ENCODE assay signal across 13 cellular contexts in the genomic region with DNA sequence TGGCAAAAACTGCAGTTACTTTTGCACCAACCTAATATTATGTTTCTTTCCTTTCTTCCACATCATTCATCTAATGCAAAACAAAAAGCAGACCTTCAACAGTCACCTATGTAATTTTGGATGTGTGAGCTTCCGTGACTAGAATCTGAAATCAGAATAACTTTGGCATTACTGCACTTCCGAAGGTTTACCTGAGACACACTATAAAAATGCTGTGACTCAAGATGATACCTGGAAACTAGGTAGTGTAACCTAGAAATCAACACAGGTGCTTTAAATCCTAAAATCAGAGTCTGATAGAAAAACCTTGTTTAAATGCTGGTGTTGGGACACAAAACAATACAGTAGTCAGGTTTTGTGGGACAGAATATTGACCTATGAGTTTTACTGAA. TPM values are rescaled to one million over a fixed set of nuclear protein-coding genes. Genes with fewer than 3 reads are reported as not detected.
DNase-seq lines count a peak whose midpoint lies in the region; ATAC-seq and TF ChIP-seq lines count a peak whose summit lies in the region.
"Had no signal": no experiment of that assay in that cellular context is flagged by ENCODE, and none has a peak within 500 bp of the region (broad histone marks: within the 10 kb centered on the region; RNA-seq: fewer than 3 reads in every experiment).

No MANE protein-coding gene starts in this region.

- no peaks in the 10 kb centered on the region for H3K27me3 Mint-ChIP-seq in activated CD8-positive, alpha-beta memory T cell treated with anti-CD3 and anti-CD28 coated beads, Interleukin-2, amount 10 ng/mL, durations not matched to agents 7 days and 5 days
- H3K27me3 Mint-ChIP-seq in WTC11 (ENCODE audit: low read depth): no peaks in the 10 kb centered on the region

- no peak overlapping the region for H3K27ac Mint-ChIP-seq in activated CD8-positive, alpha-beta memory T cell treated with anti-CD3 and anti-CD28 coated beads, Interleukin-2, amount 10 ng/mL, durations not matched to agents 7 days and 5 days
- H3K27ac Mint-ChIP-seq in WTC11: no peak overlapping the region

- H3K9ac ChIP-seq in smooth muscle cell (ENCODE audit: low read depth): peak overlapping the region; percentile 98

- WGBS in smooth muscle cell (ENCODE audit: low lambda C conversion rate): 86% methylated on average over 2 of the region's 2 CpGs

- TF ChIP-seq CTCF in WTC11 (IDR thresholded peaks at IDR 0.05) (no peak), foreskin keratinocyte (conservative IDR thresholded peaks at IDR 0.05) (no peak), smooth muscle cell (IDR thresholded peaks at IDR 0.05; ENCODE audit: borderline replicate concordance, insufficient read depth, poor library complexity, severe bottlenecking) (no peak)

- H3K27me3 ChIP-seq in foreskin keratinocyte: no peaks in the 10 kb centered on the region
- H3K27me3 ChIP-seq in smooth muscle cell (ENCODE audit: low read depth): no peaks in the 10 kb centered on the region

- H3K4me1 ChIP-seq in foreskin keratinocyte (peaks cover 27% of the 10 kb centered on the region), smooth muscle cell (ENCODE audit: low read depth) (peaks cover 37% of the 10 kb centered on the region)

- no peak for ATAC-seq in activated CD8-positive, alpha-beta memory T cell treated with anti-CD3 and anti-CD28 coated beads, Interleukin-2, amount 10 ng/mL, durations not matched to agents 7 days and 5 days
- ATAC-seq in WTC11 (no peak), foreskin keratinocyte (peak; percentile 29)
- ATAC-seq: esophagus mucosa had no signal

- peak overlapping the region; percentile 95 for H3K4me3 ChIP-seq in smooth muscle cell

- H4K20me1 ChIP-seq in smooth muscle cell (ENCODE audit: low read depth): peaks cover 66% of the 10 kb centered on the region

- peak overlapping the region; percentile 96 for H3K4me2 ChIP-seq in smooth muscle cell

- H3K9me3 ChIP-seq in smooth muscle cell (replicated peaks; ENCODE audit: low read depth): no peaks in the 10 kb centered on the region

- H3K79me2 ChIP-seq in smooth muscle cell (ENCODE audit: low read depth): peaks cover 67% of the 10 kb centered on the region

- peak overlapping the region; percentile 97 for H3K27ac ChIP-seq in foreskin keratinocyte
- H3K27ac ChIP-seq in smooth muscle cell (ENCODE audit: low read depth): peak overlapping the region; percentile 95

- H3F3A ChIP-seq in smooth muscle cell (ENCODE audit: low read depth): no peaks in the 10 kb centered on the region

- H3K4me1 Mint-ChIP-seq in activated CD8-positive, alpha-beta memory T cell treated with anti-CD3 and anti-CD28 coated beads, Interleukin-2, amount 10 ng/mL, durations not matched to agents 7 days and 5 days: peaks cover 47% of the 10 kb centered on the region
- H3K4me1 Mint-ChIP-seq in WTC11: peaks cover 43% of the 10 kb centered on the region

- peaks cover 5% of the 10 kb centered on the region for H3K36me3 Mint-ChIP-seq in activated CD8-positive, alpha-beta memory T cell treated with anti-CD3 and anti-CD28 coated beads, Interleukin-2, amount 10 ng/mL, durations not matched to agents 7 days and 5 days
- H3K36me3 Mint-ChIP-seq in WTC11: peaks cover 6% of the 10 kb centered on the region

- CTCF ChIA-PET in activated CD8-positive, alpha-beta memory T cell treated with anti-CD3 and anti-CD28 coated beads, Interleukin-2, amount 10 ng/mL, durations not matched to agents 7 days and 5 days (lab: Charles Lee): no interaction called here
- CTCF ChIA-PET in WTC11 (lab: Charles Lee): no interaction called here

- no peaks in the 10 kb centered on the region for H3K9me3 Mint-ChIP-seq in activated CD8-positive, alpha-beta memory T cell treated with anti-CD3 and anti-CD28 coated beads, Interleukin-2, amount 10 ng/mL, durations not matched to agents 7 days and 5 days (ENCODE audit: low read depth)
- no peaks in the 10 kb centered on the region for H3K9me3 Mint-ChIP-seq in WTC11

- no peaks in the 10 kb centered on the region for H3K36me3 ChIP-seq in smooth muscle cell (ENCODE audit: low read depth)

- DNase-seq in activated CD8-positive, alpha-beta memory T cell treated with anti-CD3 and anti-CD28 coated beads, Interleukin-2, amount 10 ng/mL, durations not matched to agents 7 days and 5 days: no peak
- no peak for DNase-seq in activated CD8-positive, alpha-beta memory T cell treated with anti-CD3 and anti-CD28 coated beads for 24 hours
- DNase-seq in WTC11 (ENCODE audit: low spot score) (no peak), foreskin keratinocyte (peak; percentile 65 to 78), smooth muscle cell (lab: John Stamatoyannopoulos, UW; ENCODE audit: unreplicated experiment) (no peak), NCI-H1417 treated with DMSO at 0.1 percent for 48 hours (lab: John Stamatoyannopoulos, UW) (no peak), RPMI8226 (no peak), hippocampal formation (lab: John Stamatoyannopoulos, UW) (no peak)

- POLR2A ChIA-PET in WTC11 (lab: Charles Lee): no interaction called here

- no peak overlapping the region for H2AFZ ChIP-seq in smooth muscle cell (ENCODE audit: low read depth)

- peak overlapping the region; percentile 92 for H3K4me3 Mint-ChIP-seq in activated CD8-positive, alpha-beta memory T cell treated with anti-CD3 and anti-CD28 coated beads, Interleukin-2, amount 10 ng/mL, durations not matched to agents 7 days and 5 days
- H3K4me3 Mint-ChIP-seq in WTC11: peak overlapping the region; percentile 89

TF ChIP-seq in WTC11, 78 proteins besides CTCF, POLR2A, EP300 and RAD21 (continues in another document):
- TF ChIP-seq IRF2 (CRISPR knock-in tag; IDR thresholded peaks at IDR 0.05; ENCODE audit: borderline replicate concordance, low read depth): no peak
- TF ChIP-seq, protein P1, sequence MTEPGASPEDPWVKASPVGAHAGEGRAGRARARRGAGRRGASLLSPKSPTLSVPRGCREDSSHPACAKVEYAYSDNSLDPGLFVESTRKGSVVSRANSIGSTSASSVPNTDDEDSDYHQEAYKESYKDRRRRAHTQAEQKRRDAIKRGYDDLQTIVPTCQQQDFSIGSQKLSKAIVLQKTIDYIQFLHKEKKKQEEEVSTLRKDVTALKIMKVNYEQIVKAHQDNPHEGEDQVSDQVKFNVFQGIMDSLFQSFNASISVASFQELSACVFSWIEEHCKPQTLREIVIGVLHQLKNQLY (CRISPR knock-in tag; IDR thresholded peaks at IDR 0.05): no peak
- no peak for TF ChIP-seq SP1 (CRISPR knock-in tag; conservative IDR thresholded peaks at IDR 0.05)
- TF ChIP-seq JUN (CRISPR knock-in tag; IDR thresholded peaks at IDR 0.05): no peak
- no peak for TF ChIP-seq SMAD4 (CRISPR knock-in tag; IDR thresholded peaks at IDR 0.05)
- TF ChIP-seq ZBTB21 (CRISPR knock-in tag; IDR thresholded peaks at IDR 0.05; ENCODE audit: borderline replicate concordance): no peak
- TF ChIP-seq FOXK1 (CRISPR knock-in tag; IDR thresholded peaks at IDR 0.05): no peak
- TF ChIP-seq, protein P2, sequence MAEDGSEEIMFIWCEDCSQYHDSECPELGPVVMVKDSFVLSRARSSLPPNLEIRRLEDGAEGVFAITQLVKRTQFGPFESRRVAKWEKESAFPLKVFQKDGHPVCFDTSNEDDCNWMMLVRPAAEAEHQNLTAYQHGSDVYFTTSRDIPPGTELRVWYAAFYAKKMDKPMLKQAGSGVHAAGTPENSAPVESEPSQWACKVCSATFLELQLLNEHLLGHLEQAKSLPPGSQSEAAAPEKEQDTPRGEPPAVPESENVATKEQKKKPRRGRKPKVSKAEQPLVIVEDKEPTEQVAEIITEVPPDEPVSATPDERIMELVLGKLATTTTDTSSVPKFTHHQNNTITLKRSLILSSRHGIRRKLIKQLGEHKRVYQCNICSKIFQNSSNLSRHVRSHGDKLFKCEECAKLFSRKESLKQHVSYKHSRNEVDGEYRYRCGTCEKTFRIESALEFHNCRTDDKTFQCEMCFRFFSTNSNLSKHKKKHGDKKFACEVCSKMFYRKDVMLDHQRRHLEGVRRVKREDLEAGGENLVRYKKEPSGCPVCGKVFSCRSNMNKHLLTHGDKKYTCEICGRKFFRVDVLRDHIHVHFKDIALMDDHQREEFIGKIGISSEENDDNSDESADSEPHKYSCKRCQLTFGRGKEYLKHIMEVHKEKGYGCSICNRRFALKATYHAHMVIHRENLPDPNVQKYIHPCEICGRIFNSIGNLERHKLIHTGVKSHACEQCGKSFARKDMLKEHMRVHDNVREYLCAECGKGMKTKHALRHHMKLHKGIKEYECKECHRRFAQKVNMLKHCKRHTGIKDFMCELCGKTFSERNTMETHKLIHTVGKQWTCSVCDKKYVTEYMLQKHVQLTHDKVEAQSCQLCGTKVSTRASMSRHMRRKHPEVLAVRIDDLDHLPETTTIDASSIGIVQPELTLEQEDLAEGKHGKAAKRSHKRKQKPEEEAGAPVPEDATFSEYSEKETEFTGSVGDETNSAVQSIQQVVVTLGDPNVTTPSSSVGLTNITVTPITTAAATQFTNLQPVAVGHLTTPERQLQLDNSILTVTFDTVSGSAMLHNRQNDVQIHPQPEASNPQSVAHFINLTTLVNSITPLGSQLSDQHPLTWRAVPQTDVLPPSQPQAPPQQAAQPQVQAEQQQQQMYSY (CRISPR knock-in tag; IDR thresholded peaks at IDR 0.05): no peak

RNA-seq across cellular contexts. Expression of a gene that starts 2.2 kb away (rescaled TPM):
- 10 to 100 TPM; 16.8 to 18.3 TPM for total RNA-seq in activated CD8-positive, alpha-beta memory T cell treated with anti-CD3 and anti-CD28 coated beads, Interleukin-2, amount 10 ng/mL, durations not matched to agents 7 days and 5 days
- total RNA-seq in WTC11 (2021) (29.2 to 34.1 TPM (median 31.3 TPM) in 3 replicates), foreskin keratinocyte (31.5 and 36.4 TPM in 2 replicates), smooth muscle cell (34.7 and 41.3 TPM in 2 replicates)
- polyA plus RNA-seq in foreskin keratinocyte (7.0 and 9.4 TPM in 2 replicates), smooth muscle cell (14.1 and 25.9 TPM in 2 replicates)

RNA-seq across cellular contexts. Expression of a gene that starts 16.4 kb away (rescaled TPM):
- not detected for total RNA-seq in activated CD8-positive, alpha-beta memory T cell treated with anti-CD3 and anti-CD28 coated beads, Interleukin-2, amount 10 ng/mL, durations not matched to agents 7 days and 5 days
- total RNA-seq in WTC11 (2021): not detected in 3 replicates
- total RNA-seq in foreskin keratinocyte: not detected in 2 replicates
- not detected in 2 replicates for polyA plus RNA-seq in foreskin keratinocyte
- not detected in 2 replicates for total RNA-seq in smooth muscle cell
- polyA plus RNA-seq in smooth muscle cell: 1.1 TPM in 1 of 2 replicates, not detected in the other
- total RNA-seq: esophagus mucosa; NCI-H460; skeletal muscle tissue; T-helper 1 cell treated with Interleukin-12 subunit alpha and Interleukin-12 subunit beta and Interleukin-4 antibody, amounts not matched to agents 30 ng/mL and 1 ng/mL, for 36 hours had no signal
- polyA plus RNA-seq: AG04450 had no signal

Comparison
In these comparisons a context has a peak if more than half of its experiments do, and no peak if none do; other contexts are left out.
1. DNase-seq: peak in foreskin keratinocyte (2 of 2); none in activated CD8-positive, alpha-beta memory T cell treated with anti-CD3 and anti-CD28 coated beads, Interleukin-2, amount 10 ng/mL, durations not matched to agents 7 days and 5 days (single experiment), activated CD8-positive, alpha-beta memory T cell treated with anti-CD3 and anti-CD28 coated beads for 24 hours (single experiment), WTC11 (single experiment), smooth muscle cell (single experiment), NCI-H1417 treated with DMSO at 0.1 percent for 48 hours (single experiment), RPMI8226 (single experiment) and hippocampal formation (0 of 2).